8 cellular contexts compared by ENCODE assay signal in the genomic region with DNA sequence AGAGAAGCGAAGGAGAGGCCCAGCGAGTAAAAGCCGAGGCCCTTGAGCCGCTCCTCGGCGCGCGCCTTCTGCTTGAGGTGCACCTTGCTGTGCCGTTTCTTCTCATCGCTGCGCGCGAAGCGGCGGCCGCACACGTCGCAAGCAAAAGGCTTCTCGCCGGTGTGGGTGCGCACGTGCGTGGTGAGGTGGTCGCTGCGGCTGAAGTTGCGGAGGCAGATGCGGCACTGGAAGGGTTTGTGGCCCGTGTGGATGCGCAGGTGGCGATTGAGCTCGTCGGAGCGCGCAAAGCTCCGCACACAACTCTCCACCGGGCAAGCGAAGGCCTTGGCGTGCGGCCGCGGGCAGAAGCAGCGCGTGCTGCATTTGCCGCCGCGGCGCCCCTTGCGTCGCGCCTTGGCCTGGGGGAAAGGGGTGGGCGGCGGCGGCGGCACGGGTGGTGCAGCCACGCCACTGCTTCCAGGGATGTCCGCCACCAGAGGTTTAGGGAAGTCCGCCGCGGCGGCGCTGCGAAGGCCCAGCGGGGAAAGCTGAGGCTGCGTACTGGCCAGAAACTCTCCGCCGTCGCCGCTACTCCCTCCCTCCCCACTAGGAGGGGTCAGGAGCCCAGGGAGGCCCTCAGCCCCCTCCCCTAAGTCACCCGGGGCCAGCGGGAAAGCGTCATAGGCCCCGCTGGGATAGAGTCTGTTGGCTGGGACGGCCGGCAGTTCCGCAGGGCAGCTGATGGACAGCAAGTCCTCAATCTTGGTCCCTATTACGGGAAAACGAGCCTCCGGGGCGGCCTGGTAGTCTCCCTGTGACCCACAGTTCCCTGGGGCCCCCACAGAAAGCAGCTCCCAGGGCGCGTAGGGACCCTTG. TPM values are rescaled to one million over a fixed set of nuclear protein-coding genes. Genes with fewer than 3 reads are reported as not detected.
A peak's percentile ranks its signal among the peaks of the same experiment; 100 is the strongest.
DNase-seq lines count a peak whose midpoint lies in the region; FAIRE-seq and TF ChIP-seq lines count a peak whose summit lies in the region.

No MANE protein-coding gene starts in this region.

- H3K4me3 ChIP-seq in BLaER1 treated with 17β-estradiol and CSF1 and Interleukin-3, amounts not matched to agents 10 nM and 100 nM, result no peak overlapping the region
- H3K4me3 ChIP-seq in H7 (ENCODE audit: insufficient read depth, low read depth, low read length), result peak overlapping the region; percentile 50
- H3K4me3 ChIP-seq in astrocyte (ENCODE audit: insufficient read depth, low read depth, low read length), result no peak overlapping the region
- H3K4me3 ChIP-seq in mesenchymal stem cell (ENCODE audit: insufficient read depth in 1 of 2, low read depth in 1 of 2, low read length in 2 of 2), result peak overlapping the region in 1 of 2 experiments; percentile 37

- H2AK5ac ChIP-seq in mesenchymal stem cell (ENCODE audit: low read length, severe bottlenecking), result no peak overlapping the region

- H3K36me3 ChIP-seq in BLaER1 treated with 17β-estradiol and CSF1 and Interleukin-3, amounts not matched to agents 10 nM and 100 nM, result no peaks in the 10 kb centered on the region
- H3K36me3 ChIP-seq in H7 (replicated peaks; ENCODE audit: control insufficient read depth, insufficient read depth, low read length) (no peaks in the 10 kb centered on the region), astrocyte (ENCODE audit: insufficient read depth, low read length) (no peaks in the 10 kb centered on the region), mesenchymal stem cell (ENCODE audit: control insufficient read depth in 1 of 2, insufficient read depth in 2 of 2, low read depth in 1 of 2, low read length in 2 of 2) (no peaks in the 10 kb centered on the region)

- H3K4me3 Mint-ChIP-seq in astrocyte (ENCODE audit: unreplicated experiment), result no peak overlapping the region

- no peak overlapping the region for H2BK15ac ChIP-seq in mesenchymal stem cell (ENCODE audit: low read depth, poor library complexity, severe bottlenecking)

- 2% methylated on average over 54 of the region's 82 CpGs for WGBS in mesenchymal stem cell

- H3K27me3 Mint-ChIP-seq in astrocyte (ENCODE audit: low read depth, unreplicated experiment), result peaks cover 86% of the 10 kb centered on the region

- H3K36me3 Mint-ChIP-seq in astrocyte (ENCODE audit: low read depth, unreplicated experiment), result no peaks in the 10 kb centered on the region

- no peak overlapping the region for H3K14ac ChIP-seq in mesenchymal stem cell (ENCODE audit: low read length in 2 of 2)

- H2AFZ ChIP-seq in astrocyte (ENCODE audit: low read depth, low read length) (peak overlapping the region; percentile 64), mesenchymal stem cell (ENCODE audit: low read depth, low read length) (no peak overlapping the region)

- peaks cover 8 to 21% (median 17%) of the 10 kb centered on the region in 10 experiments for H3K4me1 ChIP-seq in BLaER1 treated with 17β-estradiol and CSF1 and Interleukin-3, amounts not matched to agents 10 nM and 100 nM
- peaks cover 7% of the 10 kb centered on the region for H3K4me1 ChIP-seq in astrocyte (ENCODE audit: insufficient read depth, low read length)
- H3K4me1 ChIP-seq in mesenchymal stem cell (ENCODE audit: control insufficient read depth, insufficient read depth, low read depth, low read length), result peaks cover 24% of the 10 kb centered on the region

- peaks cover 0 to 6% (median 0%) of the 10 kb centered on the region in 11 experiments; a peak in 1 of 22 replicates for H4K20me1 ChIP-seq in BLaER1 treated with 17β-estradiol and CSF1 and Interleukin-3, amounts not matched to agents 10 nM and 100 nM
- peaks cover 4% of the 10 kb centered on the region for H4K20me1 ChIP-seq in astrocyte (ENCODE audit: insufficient read depth, low read length)

- H2BK120ac ChIP-seq in mesenchymal stem cell (ENCODE audit: low read depth, low read length), result no peak overlapping the region

- peaks cover 2% of the 10 kb centered on the region for H3K9me3 Mint-ChIP-seq in astrocyte (ENCODE audit: unreplicated experiment)

- no peak overlapping the region for H3K18ac ChIP-seq in mesenchymal stem cell (ENCODE audit: low read depth in 1 of 2, low read length in 2 of 2)

- H3K4ac ChIP-seq in mesenchymal stem cell (ENCODE audit: low read depth in 1 of 2, low read length in 2 of 2), result no peak overlapping the region

- DNase-seq in H7 (peak; percentile 96), astrocyte (ENCODE audit: low read depth) (no peak), mesenchymal stem cell (no peak), GOT3 (lab: John Stamatoyannopoulos, UW) (no peak), NCI-H1436 treated with DMSO at 0.1 percent for 48 hours (lab: John Stamatoyannopoulos, UW) (no peak), HUDEP-2 (lab: John Stamatoyannopoulos, UW; ENCODE audit: unreplicated experiment in 76 of 76) (no peak), kidney glomerular epithelial cell (lab: John Stamatoyannopoulos, UW) (no peak)

- no peaks in the 10 kb centered on the region for H3K79me1 ChIP-seq in mesenchymal stem cell (replicated peaks; ENCODE audit: low read length, poor library complexity, severe bottlenecking)

- no peak for TF ChIP-seq CTCF in astrocyte (IDR thresholded peaks at IDR 0.05; ENCODE audit: insufficient read depth, low read depth, low read length)

- peaks cover 24 to 29% (median 26%) of the 10 kb centered on the region in 11 experiments for H3K9me3 ChIP-seq in BLaER1 treated with 17β-estradiol and CSF1 and Interleukin-3, amounts not matched to agents 10 nM and 100 nM (replicated peaks in 1 of 11)
- H3K9me3 ChIP-seq in astrocyte (ENCODE audit: insufficient read depth, low read depth, low read length) (no peaks in the 10 kb centered on the region), mesenchymal stem cell (ENCODE audit: control insufficient read depth, low read length) (peaks cover 5% of the 10 kb centered on the region)

- peaks cover 2% of the 10 kb centered on the region for H3K4me1 Mint-ChIP-seq in astrocyte (ENCODE audit: low read depth, unreplicated experiment)

- H3K27me3 ChIP-seq in BLaER1 treated with 17β-estradiol and CSF1 and Interleukin-3, amounts not matched to agents 10 nM and 100 nM, result peaks cover 24 to 51% (median 34%) of the 10 kb centered on the region in 11 experiments
- H3K27me3 ChIP-seq in H7 (ENCODE audit: control insufficient read depth, insufficient read depth, low read length), result peaks cover 90% of the 10 kb centered on the region
- H3K27me3 ChIP-seq in astrocyte (ENCODE audit: insufficient read depth, low read length), result peaks cover 91% of the 10 kb centered on the region
- H3K27me3 ChIP-seq in mesenchymal stem cell (ENCODE audit: control insufficient read depth in 1 of 2, insufficient read depth in 1 of 2, low read length in 2 of 2), result peaks cover 94 to 96% of the 10 kb centered on the region in 2 experiments

- H3K4me2 ChIP-seq in BLaER1 treated with 17β-estradiol and CSF1 and Interleukin-3, amounts not matched to agents 10 nM and 100 nM, result peak overlapping the region; percentile 22 to 84 (median 61)
- H3K4me2 ChIP-seq in astrocyte (ENCODE audit: low read length) (peak overlapping the region; percentile 82), mesenchymal stem cell (ENCODE audit: low read length, poor library complexity, severe bottlenecking) (peak overlapping the region; percentile 57)

- no peak overlapping the region for H4K8ac ChIP-seq in mesenchymal stem cell (ENCODE audit: low read length)

- no peak overlapping the region for H3K27ac Mint-ChIP-seq in astrocyte (ENCODE audit: unreplicated experiment)

- no peak overlapping the region for H2BK12ac ChIP-seq in mesenchymal stem cell (ENCODE audit: low read length in 2 of 2)

- H3K9ac ChIP-seq in BLaER1 treated with 17β-estradiol and CSF1 and Interleukin-3, amounts not matched to agents 10 nM and 100 nM, result no peak overlapping the region
- no peak overlapping the region for H3K9ac ChIP-seq in astrocyte (ENCODE audit: low read length)
- no peak overlapping the region for H3K9ac ChIP-seq in mesenchymal stem cell (ENCODE audit: low read length)

- H4K91ac ChIP-seq in mesenchymal stem cell (ENCODE audit: low read length), result no peak overlapping the region

- no peak overlapping the region for H2BK5ac ChIP-seq in mesenchymal stem cell (ENCODE audit: low read depth, low read length, poor library complexity, severe bottlenecking)

- no peak for FAIRE-seq in astrocyte (lab: Jason Lieb, UNC)

- H3K79me2 ChIP-seq in astrocyte (ENCODE audit: insufficient read depth, low read length), result no peaks in the 10 kb centered on the region

- no peak overlapping the region for H3K27ac ChIP-seq in BLaER1 treated with 17β-estradiol and CSF1 and Interleukin-3, amounts not matched to agents 10 nM and 100 nM
- H3K27ac ChIP-seq in astrocyte (ENCODE audit: low read depth, low read length) (no peak overlapping the region), mesenchymal stem cell (ENCODE audit: low read length, poor library complexity, severe bottlenecking) (no peak overlapping the region)

- no peak overlapping the region for H3K23ac ChIP-seq in mesenchymal stem cell (ENCODE audit: low read length in 2 of 2)

RNA-seq across cellular contexts. Expression of gene EGR4, which starts 1.7 kb away (rescaled TPM):
- 0.04 TPM in 1 of 2 replicates, not detected in the other for total RNA-seq in H7 (2014; rRNA removed; shearing (Covaris generic))
- not detected in 2 replicates for total RNA-seq in astrocyte
- not detected for polyA plus RNA-seq in mesenchymal stem cell (2013, experiment 1 of 2)
- 0.01 TPM for polyA plus RNA-seq in mesenchymal stem cell (2013, experiment 2 of 2)

RNA-seq across cellular contexts. Expression of gene FBXO41, which starts 7.4 kb away (rescaled TPM):
- 2.3 and 3.7 TPM in 2 replicates for total RNA-seq in H7 (2014; rRNA removed; shearing (Covaris generic))
- total RNA-seq in astrocyte, result 10.1 and 10.9 TPM in 2 replicates
- polyA plus RNA-seq in mesenchymal stem cell (2013, experiment 1 of 2), result 1.3 TPM
- 1.3 TPM for polyA plus RNA-seq in mesenchymal stem cell (2013, experiment 2 of 2)

RNA-seq across cellular contexts. Expression of gene CCT7, which starts 57.6 kb away (rescaled TPM):
- total RNA-seq in H7 (2014; rRNA removed; shearing (Covaris generic)), result 474 and 529 TPM in 2 replicates
- total RNA-seq in astrocyte, result 315 and 359 TPM in 2 replicates
- polyA plus RNA-seq in mesenchymal stem cell (2013, experiment 1 of 2), result 270 TPM
- polyA plus RNA-seq in mesenchymal stem cell (2013, experiment 2 of 2), result 269 TPM

RNA-seq across cellular contexts. Expression of gene PRADC1, which starts 58.6 kb away (rescaled TPM):
- 17.7 and 19.6 TPM in 2 replicates for total RNA-seq in H7 (2014; rRNA removed; shearing (Covaris generic))
- total RNA-seq in astrocyte, result 13.1 and 16.7 TPM in 2 replicates
- polyA plus RNA-seq in mesenchymal stem cell (2013, experiment 1 of 2), result 19.4 TPM
- polyA plus RNA-seq in mesenchymal stem cell (2013, experiment 2 of 2), result 20.4 TPM
